28 cellular contexts compared by ENCODE assay signal in the genomic region with DNA sequence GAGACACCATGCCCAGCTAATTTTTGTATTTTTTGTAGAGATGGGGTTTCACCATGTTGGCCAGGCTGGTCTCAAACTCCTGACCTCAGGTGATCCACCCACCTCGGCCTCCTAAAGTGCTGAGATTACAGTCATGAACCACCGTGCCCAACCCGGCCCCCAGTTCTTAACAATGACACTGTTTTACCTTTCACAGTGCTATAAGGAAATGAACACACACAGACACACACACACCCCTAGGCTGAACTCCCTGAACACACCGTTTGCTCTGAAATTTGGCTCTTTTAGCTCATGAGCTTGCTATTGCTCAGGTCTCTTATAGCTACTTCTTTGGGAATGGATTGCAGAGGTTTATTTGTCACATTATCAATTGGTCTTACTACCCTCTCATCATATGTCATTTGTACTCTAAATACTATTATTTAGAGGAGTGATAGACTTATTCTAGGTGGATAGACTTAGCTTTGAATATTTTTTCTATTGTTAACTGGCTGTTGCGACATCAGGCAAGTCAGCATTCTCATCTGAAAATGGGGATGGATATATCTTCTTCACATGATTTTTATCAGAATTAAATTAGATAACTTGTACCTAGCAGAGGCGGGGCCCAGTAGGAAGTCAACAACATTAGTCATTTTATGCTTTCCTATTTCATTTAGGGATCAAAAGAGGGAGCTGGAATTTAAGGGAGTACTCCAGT. TPM values are rescaled to one million over a fixed set of nuclear protein-coding genes. Genes with fewer than 3 reads are reported as not detected.
A peak's percentile ranks its signal among the peaks of the same experiment; 100 is the strongest.
DNase-seq lines count a peak whose midpoint lies in the region; ATAC-seq, FAIRE-seq and TF ChIP-seq lines count a peak whose summit lies in the region.
"Had no signal": no experiment of that assay in that cellular context is flagged by ENCODE, and none has a peak within 500 bp of the region (broad histone marks: within the 10 kb centered on the region; RNA-seq: fewer than 3 reads in every experiment).

No MANE protein-coding gene starts in this region.

- no peak overlapping the region for H3K27ac Mint-ChIP-seq in endodermal cell
- H3K27ac Mint-ChIP-seq: activated CD4-positive, alpha-beta memory T cell treated with anti-CD3 and anti-CD28 coated beads, Interleukin-2, amount 10 ng/mL, durations not matched to agents 7 days and 5 days; activated T-helper 17 cell treated with anti-CD3 and anti-CD28 coated beads, Interleukin-2, amount 50 U/mL, for 72 hours; HFFc6; T-helper 1 cell treated with Interleukin-12 subunit alpha and Interleukin-12 subunit beta and Interleukin-4 antibody, amounts not matched to agents 30 μg/mL and 1 μg/mL, for 36 hours had no signal

- 74% methylated on average over 6 of the region's 6 CpGs for WGBS in A549 (ENCODE audit: missing lambda C conversion rate)
- 76% methylated on average over 6 of the region's 6 CpGs for WGBS in esophagus muscularis mucosa
- WGBS in sigmoid colon, 2 donors, result 40 to 73% methylated on average over 6 of the region's 6 CpGs
- 88 to 91% methylated on average over 3 to 6 of the region's 6 CpGs for WGBS in endodermal cell (ENCODE audit: insufficient coverage in 1 of 2, insufficient read length in 1 of 2), 2 experiments

- no peak for FAIRE-seq in A549 (lab: Jason Lieb, UNC)
- FAIRE-seq: astrocyte, G401.6, keratinocyte, TTC549 had no signal

- H3K27me3 Mint-ChIP-seq in endodermal cell (ENCODE audit: insufficient read depth), result peaks cover 3% of the 10 kb centered on the region

- H3K36me3 ChIP-seq in PC-3 (ENCODE audit: low read depth, low read length) (no peaks in the 10 kb centered on the region), esophagus muscularis mucosa (no peaks in the 10 kb centered on the region), sigmoid colon (no peaks in the 10 kb centered on the region), endodermal cell (ENCODE audit: control insufficient read depth, insufficient read depth, low read length) (no peaks in the 10 kb centered on the region)
- H3K36me3 ChIP-seq: BE2C had no signal

- ATAC-seq in A549 (no peak), PC-3 (peak; percentile 45), GM21717 (IDR thresholded peaks at IDR 0.05; ENCODE audit: unreplicated experiment) (no peak)
- ATAC-seq: activated CD4-positive, CD25-positive, alpha-beta regulatory T cell treated with anti-CD3 and anti-CD28 coated beads, Interleukin-2, amount 50 U/mL, for 24 hours; activated naive CD4-positive, alpha-beta T cell treated with anti-CD3 and anti-CD28 coated beads, Interleukin-2, amount 50 U/mL, for 72 hours; activated T-helper 17 cell treated with anti-CD3 and anti-CD28 coated beads, Interleukin-2, amount 50 U/mL, for 72 hours; sciatic nerve had no signal

- H3K9ac ChIP-seq in PC-3 (ENCODE audit: low read length), result no peak overlapping the region
- no peak overlapping the region for H3K9ac ChIP-seq in endodermal cell (ENCODE audit: extremely low read depth, low read length, poor library complexity, severe bottlenecking)
- H3K9ac ChIP-seq: SK-N-SH had no signal

- TF ChIP-seq CTCF in A549 (IDR thresholded peaks at IDR 0.05) (no peak), PC-3 (conservative IDR thresholded peaks at IDR 0.05; ENCODE audit: low read depth, low read length) (no peak), esophagus muscularis mucosa (IDR thresholded peaks at IDR 0.05) (no peak), sigmoid colon (IDR thresholded peaks at IDR 0.05) (no peak), endodermal cell (conservative IDR thresholded peaks at IDR 0.05) (no peak)

- intact Hi-C loops in PC-3 (cut with micrococcal nuclease), result loop anchor here (2.0 kb wide), 1 partner anchor 168 kb away; no protein-coding TSS in a partner anchor
- intact Hi-C loops in esophagus muscularis mucosa (cut with DNase I), result no loop called here
- intact Hi-C loops in sigmoid colon (cut with DNase I), result no loop called here

- H3K4me1 Mint-ChIP-seq in endodermal cell, result peaks cover 8% of the 10 kb centered on the region
- H3K4me1 Mint-ChIP-seq: activated CD4-positive, alpha-beta memory T cell treated with anti-CD3 and anti-CD28 coated beads, Interleukin-2, amount 10 ng/mL, durations not matched to agents 7 days and 5 days; activated T-helper 17 cell treated with anti-CD3 and anti-CD28 coated beads, Interleukin-2, amount 50 U/mL, for 72 hours; central memory CD8-positive, alpha-beta T cell had no signal

- no peak overlapping the region for H3K4me3 Mint-ChIP-seq in endodermal cell
- H3K4me3 Mint-ChIP-seq: activated CD4-positive, alpha-beta memory T cell treated with anti-CD3 and anti-CD28 coated beads, Interleukin-2, amount 10 ng/mL, durations not matched to agents 7 days and 5 days; activated T-helper 17 cell treated with anti-CD3 and anti-CD28 coated beads, Interleukin-2, amount 50 U/mL, for 72 hours; central memory CD8-positive, alpha-beta T cell; HFFc6; T-helper 1 cell treated with Interleukin-12 subunit alpha and Interleukin-12 subunit beta and Interleukin-4 antibody, amounts not matched to agents 30 μg/mL and 1 μg/mL, for 36 hours had no signal

- no peaks in the 10 kb centered on the region for H3K9me3 Mint-ChIP-seq in endodermal cell
- H3K9me3 Mint-ChIP-seq: activated CD4-positive, alpha-beta memory T cell treated with anti-CD3 and anti-CD28 coated beads, Interleukin-2, amount 10 ng/mL, durations not matched to agents 7 days and 5 days; activated naive CD4-positive, alpha-beta T cell treated with anti-CD3 and anti-CD28 coated beads, Interleukin-2, amount 50 U/mL, for 72 hours; activated T-helper 17 cell treated with anti-CD3 and anti-CD28 coated beads, Interleukin-2, amount 50 U/mL, for 72 hours; central memory CD8-positive, alpha-beta T cell; HFFc6; T-helper 1 cell treated with Interleukin-12 subunit alpha and Interleukin-12 subunit beta and Interleukin-4 antibody, amounts not matched to agents 30 μg/mL and 1 μg/mL, for 36 hours had no signal

- H3K27ac ChIP-seq in A549 (no peak overlapping the region), PC-3 (ENCODE audit: low read length) (no peak overlapping the region), esophagus muscularis mucosa (replicated peaks in 1 of 4) (peak overlapping the region; percentile 19 to 54 (median 30)), sigmoid colon (peak overlapping the region in 3 of 4 donors; percentile 24 to 53 (median 41)), endodermal cell (ENCODE audit: low read depth, low read length) (no peak overlapping the region)

- H3K4me2 ChIP-seq in A549, result no peak overlapping the region
- no peak overlapping the region for H3K4me2 ChIP-seq in PC-3 (ENCODE audit: low read length)
- H3K4me2 ChIP-seq: SK-N-SH had no signal

- H3K36me3 Mint-ChIP-seq in endodermal cell (ENCODE audit: low read depth), result no peaks in the 10 kb centered on the region
- H3K36me3 Mint-ChIP-seq: activated naive CD4-positive, alpha-beta T cell treated with anti-CD3 and anti-CD28 coated beads, Interleukin-2, amount 50 U/mL, for 72 hours had no signal

- no peak for TF ChIP-seq RAD21 in A549 (conservative IDR thresholded peaks at IDR 0.05 in 1 of 2, IDR thresholded peaks at IDR 0.05 in 1 of 2)

- no peaks in the 10 kb centered on the region for H3K27me3 ChIP-seq in PC-3 (ENCODE audit: low read length)
- H3K27me3 ChIP-seq in esophagus muscularis mucosa, result no peaks in the 10 kb centered on the region
- H3K27me3 ChIP-seq in sigmoid colon, result no peaks in the 10 kb centered on the region
- H3K27me3 ChIP-seq in endodermal cell (ENCODE audit: control insufficient read depth, insufficient read depth, low read length, poor library complexity, severe bottlenecking), result no peaks in the 10 kb centered on the region
- H3K27me3 ChIP-seq: BE2C had no signal

- no TSS peak for BruUV-seq in PC-3 (replicated peaks; lab: Mats Ljungman, UMichigan)

- H3K9me3 ChIP-seq in A549, result no peaks in the 10 kb centered on the region
- no peaks in the 10 kb centered on the region for H3K9me3 ChIP-seq in PC-3 (ENCODE audit: low read length)
- H3K9me3 ChIP-seq in esophagus muscularis mucosa, result no peaks in the 10 kb centered on the region
- H3K9me3 ChIP-seq in sigmoid colon, result no peaks in the 10 kb centered on the region
- H3K9me3 ChIP-seq in endodermal cell (ENCODE audit: control insufficient read depth, low read length), result no peaks in the 10 kb centered on the region
- H3K9me3 ChIP-seq: BE2C, SK-N-SH had no signal

- no peaks in the 10 kb centered on the region for H3K79me2 ChIP-seq in PC-3 (ENCODE audit: low read length)

- no peak for TF ChIP-seq POLR2A in A549 (IDR thresholded peaks at IDR 0.05; ENCODE audit: low read length)
- no peak for TF ChIP-seq POLR2A in esophagus muscularis mucosa (IDR thresholded peaks at IDR 0.05; ENCODE audit: low read depth)
- no peak for TF ChIP-seq POLR2A in sigmoid colon (IDR thresholded peaks at IDR 0.05)

- POLR2A ChIA-PET in A549 (lab: Yijun Ruan, JAX), result no interaction called here
- POLR2A ChIA-PET in PC-3 (lab: Charles Lee; ENCODE audit: unreplicated experiment), result interaction anchor here (0.6 kb wide), 2 partner anchors 257 to 443 kb away, joined by 3 read pairs; no protein-coding TSS in a partner anchor

- no peaks in the 10 kb centered on the region for H3F3A ChIP-seq in PC-3 (ENCODE audit: low read length, unreplicated experiment)

- H2AFZ ChIP-seq in PC-3 (ENCODE audit: low read length), result no peak overlapping the region

- H4K20me1 ChIP-seq in PC-3 (ENCODE audit: low read length), result no peaks in the 10 kb centered on the region

- CTCF ChIA-PET in A549 (lab: Yijun Ruan, JAX), result interaction anchor here (0.6 to 2.9 kb wide), 4 partner anchors 25 to 160 kb away, joined by 3 to 10 read pairs (median 7); a partner anchor contains a TSS
- CTCF ChIA-PET in PC-3 (lab: Charles Lee), result no interaction called here

- DNase-seq in A549 (ENCODE audit: low read depth in 1 of 2, low spot score in 1 of 2) (no peak), PC-3 (no peak), esophagus muscularis mucosa (ENCODE audit: extremely low spot score) (no peak), sigmoid colon (no peak), NCI-H2107 treated with DMSO at 0.1 percent for 48 hours (lab: John Stamatoyannopoulos, UW; ENCODE audit: unreplicated experiment) (no peak), endodermal cell (no peak)
- DNase-seq in activated CD4-positive, CD25-positive, alpha-beta regulatory T cell (lab: John Stamatoyannopoulos, UW), result no peak
- DNase-seq: activated CD4-positive, alpha-beta memory T cell treated with anti-CD3 and anti-CD28 coated beads, Interleukin-2, amount 10 ng/mL, durations not matched to agents 7 days and 5 days; BE2C; HFFc6; Karpas-422; NCI-H1436; NCI-H446; posterior cingulate gyrus; SK-N-SH; stimulated activated CD4-positive, alpha-beta T cell treated with anti-CD3 and anti-CD28 coated beads, Interleukin-15, amount 100 ng/mL, for 24 hours; stimulated activated naive CD4-positive, alpha-beta T cell had no signal

- H3K4me3 ChIP-seq in A549 (no peak overlapping the region), PC-3 (ENCODE audit: low read length) (no peak overlapping the region), esophagus muscularis mucosa (peak overlapping the region; percentile 11 to 29 (median 20)), sigmoid colon (peak overlapping the region in 3 of 4 donors; percentile 3 to 29 (median 22)), endodermal cell (ENCODE audit: low read length) (no peak overlapping the region)

- no peak for TF ChIP-seq EP300 in A549 (IDR thresholded peaks at IDR 0.05)
- no peak for TF ChIP-seq EP300 in esophagus muscularis mucosa (IDR thresholded peaks at IDR 0.05)
- TF ChIP-seq EP300 in sigmoid colon (IDR thresholded peaks at IDR 0.05), result no peak

- no peaks in the 10 kb centered on the region for H3K9me2 ChIP-seq in PC-3 (replicated peaks; ENCODE audit: low read length)
- H3K9me2 ChIP-seq: SK-N-SH had no signal

- H3K4me1 ChIP-seq in A549 (peaks cover 4% of the 10 kb centered on the region), PC-3 (ENCODE audit: insufficient read depth, low read length) (peaks cover 6% of the 10 kb centered on the region), esophagus muscularis mucosa (peaks cover 0 to 13% (median 7%) of the 10 kb centered on the region in 4 donors), sigmoid colon (no peaks in the 10 kb centered on the region), endodermal cell (ENCODE audit: control insufficient read depth, insufficient read depth, low read length) (no peaks in the 10 kb centered on the region)
- H3K4me1 ChIP-seq: BE2C had no signal

RNA-seq across cellular contexts. Expression of a gene that starts 2.1 kb away (rescaled TPM):
- polyA plus RNA-seq in A549 (2011; rRNA removed) (not detected in 2 replicates), A549 (2017; fragmentation: RNase III; extraction: RNeasy Plus Mini Kit Qiagen cat#74134 plus additional on column Dnase treatment) (0.04 TPM in 1 of 3 replicates, not detected in the others), sigmoid colon (10 to 100 TPM; 21.3 to 29.4 (median 22.7) TPM)
- polyA plus RNA-seq in A549 (2012; cell fraction: cytosol; rRNA removed), result not detected in 2 replicates
- not detected in 2 replicates for polyA plus RNA-seq in A549 (2012; cell fraction: nucleus; rRNA removed)
- not detected in 2 replicates for polyA minus RNA-seq in A549 (2011; rRNA and poly(A)+ RNA removed)
- total RNA-seq in PC-3 (2014; rRNA removed) (not detected in 2 replicates), esophagus muscularis mucosa (100 to 1,000 TPM in 1 of 4 donors, 10 to 100 TPM in 3; 59.5 to 150 (median 74.3) TPM), sigmoid colon (100 to 1,000 TPM in 3 of 4 donors, 10 to 100 TPM in 1; 41.5 to 158 (median 133) TPM), endodermal cell (not detected)
- not detected for polyA plus RNA-seq in endodermal cell (2013, experiment 1 of 2)
- not detected for polyA plus RNA-seq in endodermal cell (2013, experiment 2 of 2)
- total RNA-seq: activated CD4-positive, alpha-beta memory T cell treated with anti-CD3 and anti-CD28 coated beads, Interleukin-2, amount 10 ng/mL, durations not matched to agents 7 days and 5 days; activated naive CD4-positive, alpha-beta T cell treated with anti-CD3 and anti-CD28 coated beads, Interleukin-2, amount 50 U/mL, for 72 hours; activated T-helper 17 cell treated with anti-CD3 and anti-CD28 coated beads, Interleukin-2, amount 50 U/mL, for 72 hours had no signal
- polyA plus RNA-seq: keratinocyte, SK-N-SH had no signal

RNA-seq across cellular contexts. Expression of a gene that starts 25.4 kb away (rescaled TPM):
- polyA plus RNA-seq in A549 (2011; rRNA removed) (21.6 and 33.3 TPM in 2 replicates), A549 (2017; fragmentation: RNase III; extraction: RNeasy Plus Mini Kit Qiagen cat#74134 plus additional on column Dnase treatment) (15.6 to 18.6 TPM (median 16.8 TPM) in 3 replicates), sigmoid colon (10 to 100 TPM; 13.1 to 22.8 (median 21.3) TPM)
- 5.6 TPM in 2 replicates for polyA plus RNA-seq in A549 (2012; cell fraction: cytosol; rRNA removed)
- 1.1 and 2.0 TPM in 2 replicates for polyA plus RNA-seq in A549 (2012; cell fraction: nucleus; rRNA removed)
- polyA minus RNA-seq in A549 (2011; rRNA and poly(A)+ RNA removed), result 9.0 and 12.6 TPM in 2 replicates
- total RNA-seq in PC-3 (2014; rRNA removed) (12.6 and 13.8 TPM in 2 replicates), esophagus muscularis mucosa (10 to 100 TPM; 24.1 to 39.3 (median 34.9) TPM), sigmoid colon (10 to 100 TPM; 19.7 to 30.3 (median 26.5) TPM), endodermal cell (10 to 100 TPM; 34.7 to 42.2 TPM)
- polyA plus RNA-seq in endodermal cell (2013, experiment 1 of 2), result 32.0 TPM
- polyA plus RNA-seq in endodermal cell (2013, experiment 2 of 2), result 31.3 TPM

Comparison
In these comparisons a context has a peak if more than half of its experiments do, and no peak if none do; other contexts are left out.
1. H3K27ac ChIP-seq: peak in esophagus muscularis mucosa (4 of 4) and sigmoid colon (3 of 4); none in A549 (0 of 2), PC-3 (single experiment) and endodermal cell (single experiment).
2. H3K4me3 ChIP-seq: peak in esophagus muscularis mucosa (4 of 4) and sigmoid colon (3 of 4); none in A549 (single experiment), PC-3 (single experiment) and endodermal cell (single experiment).
3. RNA of a gene that starts 2.1 kb away (total RNA-seq): 41.5 to 158 TPM in sigmoid colon and 59.5 to 150 TPM in esophagus muscularis mucosa; not detected in PC-3 and not detected in endodermal cell; every median in the first group is over 10 times any median in the second.